Comparison of ENCODE assay signal across 8 cellular contexts in the genomic region with DNA sequence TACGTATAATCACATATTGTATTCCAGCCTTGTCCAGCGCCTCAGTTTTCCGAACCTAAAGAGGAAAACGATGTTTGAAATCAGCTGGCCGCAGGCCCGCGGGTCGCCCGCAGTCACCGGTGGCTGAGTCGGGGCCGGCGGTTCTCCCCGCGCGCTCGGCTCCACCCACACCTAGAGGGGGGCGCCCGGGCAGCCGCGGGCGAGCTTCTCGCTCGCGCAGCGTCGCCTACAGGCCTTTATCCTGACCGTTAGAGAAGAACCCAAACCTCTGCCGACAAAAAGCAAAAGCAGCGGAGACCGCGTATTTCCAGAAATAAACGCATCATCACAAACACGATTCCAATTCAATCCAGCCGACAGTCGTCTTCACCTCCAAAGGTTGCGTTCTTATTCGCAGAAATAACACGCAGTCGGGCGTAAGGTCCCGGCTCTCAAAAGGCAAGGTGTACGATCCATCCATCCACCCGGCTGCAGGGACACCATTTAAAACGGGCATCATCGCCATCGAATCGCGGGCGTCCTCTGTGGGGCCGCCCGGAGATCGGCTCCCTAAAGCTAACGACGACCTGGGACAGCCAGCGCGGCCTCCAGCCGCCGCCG. TPM values are rescaled to one million over a fixed set of nuclear protein-coding genes. Genes with fewer than 3 reads are reported as not detected.
A peak's percentile ranks its signal among the peaks of the same experiment; 100 is the strongest.
DNase-seq lines count a peak whose midpoint lies in the region; ATAC-seq and TF ChIP-seq lines count a peak whose summit lies in the region.

No MANE protein-coding gene starts in this region.

- H3K4me1 ChIP-seq in right cardiac atrium (ENCODE audit: control insufficient read depth, insufficient read depth, low read length) (no peaks in the 10 kb centered on the region), rectal smooth muscle tissue (ENCODE audit: control insufficient read depth, insufficient read depth, low read length) (peaks cover 20% of the 10 kb centered on the region), aorta (ENCODE audit: control insufficient read depth in 1 of 2, insufficient read depth in 2 of 2, low read length in 2 of 2) (peaks cover 0 to 3% of the 10 kb centered on the region in 2 donors)

- ATAC-seq in HG02678 (IDR thresholded peaks at IDR 0.05; ENCODE audit: unreplicated experiment) (peak; percentile 63), T-cell (replicated peaks in 1 of 4) (peak; percentile 61 to 70 (median 66)), right cardiac atrium (peak; percentile 92), aorta (ENCODE audit: low FRiP score) (peak; percentile 94)

- peaks cover 53 to 67% (median 56%) of the 10 kb centered on the region in 3 donors for H3K4me1 Mint-ChIP-seq in T-cell

- H3K27ac Mint-ChIP-seq in T-cell, result peak overlapping the region; percentile 94 to 97

- H3K4me3 ChIP-seq in right cardiac atrium (ENCODE audit: low read length), result peak overlapping the region; percentile 96
- peak overlapping the region; percentile 83 for H3K4me3 ChIP-seq in rectal smooth muscle tissue (ENCODE audit: low read length)
- peak overlapping the region; percentile 63 to 94 for H3K4me3 ChIP-seq in aorta (ENCODE audit: low read length in 2 of 2)

- CTCF ChIA-PET in T-cell (lab: Charles Lee), result interaction anchor here (0.6 to 1.0 kb wide), 3 partner anchors 39 to 72 kb away, joined by 3 to 4 read pairs (median 3); no protein-coding TSS in a partner anchor

- intact Hi-C loops in right cardiac atrium (cut with DNase I) (loop anchor here in 3 of 4 donors (10.0 kb wide), 2 partner anchors 69 to 141 kb away; no protein-coding TSS in a partner anchor), aorta (cut with DNase I) (loop anchor here (5.0 to 10.0 kb wide), 3 partner anchors 66 to 621 kb away; no protein-coding TSS in a partner anchor)

- TF ChIP-seq CTCF in GM12872 (IDR thresholded peaks at IDR 0.05; ENCODE audit: insufficient read depth, low read depth, low read length), result peak; percentile 71

- no peaks in the 10 kb centered on the region for H3K27me3 Mint-ChIP-seq in T-cell

- H3K9me3 Mint-ChIP-seq in T-cell, result no peaks in the 10 kb centered on the region

- peak overlapping the region; percentile 82 to 92 (median 88) for H3K4me3 Mint-ChIP-seq in T-cell

- H3K9ac ChIP-seq in rectal smooth muscle tissue (ENCODE audit: low read length), result peak overlapping the region; percentile 81

- POLR2A ChIA-PET in T-cell (lab: Charles Lee), result interaction anchor here in 1 of 2 donors (0.7 kb wide), 1 partner anchor 722 kb away, joined by 3 read pairs; no protein-coding TSS in a partner anchor

- no peaks in the 10 kb centered on the region for H3K9me3 ChIP-seq in right cardiac atrium (ENCODE audit: control insufficient read depth, low read length)
- H3K9me3 ChIP-seq in aorta (ENCODE audit: control insufficient read depth, low read length), result no peaks in the 10 kb centered on the region

- no peaks in the 10 kb centered on the region for H3K36me3 Mint-ChIP-seq in T-cell

- peak overlapping the region; percentile 92 for H3K27ac ChIP-seq in right cardiac atrium (ENCODE audit: low read length)
- H3K27ac ChIP-seq in rectal smooth muscle tissue (ENCODE audit: low read depth, low read length), result peak overlapping the region; percentile 89
- peak overlapping the region; percentile 51 to 100 for H3K27ac ChIP-seq in aorta (ENCODE audit: low read depth in 1 of 2, low read length in 2 of 2)

- WGBS in right cardiac atrium, result under 1% methylated on average over 60 of the region's 60 CpGs
- 0% methylated on average over 60 of the region's 60 CpGs for WGBS in aorta, 2 donors

- DNase-seq in NCI-H1105 treated with DMSO at 0.1 percent for 48 hours (lab: John Stamatoyannopoulos, UW), result peak; percentile 68
- DNase-seq in T-cell, result peak; percentile 40 to 78 (median 64)
- DNase-seq in amniotic stem cell (lab: John Stamatoyannopoulos, UW), result peak; percentile 57
- peak; percentile 83 to 93 (median 92) for DNase-seq in right cardiac atrium
- DNase-seq in aorta, result peak; percentile 88 to 92

- no peaks in the 10 kb centered on the region for H3K27me3 ChIP-seq in right cardiac atrium (ENCODE audit: control insufficient read depth, insufficient read depth)
- H3K27me3 ChIP-seq in rectal smooth muscle tissue (ENCODE audit: control insufficient read depth, insufficient read depth, low read length), result no peaks in the 10 kb centered on the region
- no peaks in the 10 kb centered on the region for H3K27me3 ChIP-seq in aorta (ENCODE audit: control insufficient read depth in 1 of 2, insufficient read depth in 2 of 2, low read length in 1 of 2)

- no peaks in the 10 kb centered on the region for H3K36me3 ChIP-seq in rectal smooth muscle tissue (ENCODE audit: control insufficient read depth, insufficient read depth, low read length)
- no peaks in the 10 kb centered on the region for H3K36me3 ChIP-seq in aorta (ENCODE audit: control insufficient read depth in 1 of 2, insufficient read depth in 2 of 2, low read length in 1 of 2)

RNA-seq across cellular contexts. Expression of gene NIPBL, which starts 0.7 kb away (rescaled TPM):
- total RNA-seq in T-cell, result 100 to 1,000 TPM in 2 of 5 donors, 10 to 100 TPM in 3; 87.5 to 133 (median 93.6) TPM
- total RNA-seq in right cardiac atrium, result 10 to 100 TPM; 45.8 to 49.5 (median 47.6) TPM
- 15.0 TPM for polyA plus RNA-seq in right cardiac atrium
- total RNA-seq in aorta, result 10 to 100 TPM; 66.7 to 81.3 TPM
- 10 to 100 TPM in 1 of 2 donors, 1 to 10 TPM in 1; 5.1 to 13.3 TPM for polyA plus RNA-seq in aorta

Comparison
In these comparisons a context has a peak if more than half of its experiments do, and no peak if none do; other contexts are left out.
1. Peak in every context shown above with its lines: DNase-seq, ATAC-seq, H3K4me3 ChIP-seq and H3K27ac ChIP-seq.